30 cellular contexts compared by ENCODE assay signal in the genomic region with DNA sequence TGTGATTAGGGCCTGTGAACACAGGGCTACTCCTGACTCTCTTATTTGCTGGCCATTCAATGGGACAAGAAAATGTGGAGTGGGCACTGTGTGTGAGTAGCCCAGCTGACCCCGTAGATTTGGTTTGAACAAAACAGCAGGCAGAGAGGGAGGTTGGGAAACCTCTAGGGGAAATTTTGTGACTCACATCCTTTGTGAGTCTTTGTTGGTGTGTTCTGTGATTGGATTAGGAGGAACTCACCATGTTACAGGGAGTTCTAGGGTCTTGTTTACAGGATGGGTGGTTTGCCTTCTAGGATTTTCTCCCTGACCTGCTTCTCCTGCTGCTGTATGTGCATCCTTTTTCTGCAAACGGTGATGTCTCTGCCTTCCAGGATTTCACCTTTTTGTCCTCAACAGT.
A peak's percentile ranks its signal among the peaks of the same experiment; 100 is the strongest.
DNase-seq lines count a peak whose midpoint lies in the region; ATAC-seq and TF ChIP-seq lines count a peak whose summit lies in the region.
"Had no signal": no experiment of that assay in that cellular context is flagged by ENCODE, and none has a peak within 500 bp of the region (broad histone marks: within the 10 kb centered on the region; RNA-seq: fewer than 3 reads in every experiment).

No MANE protein-coding gene starts in this region.

- ATAC-seq in activated naive CD8-positive, alpha-beta T cell treated with anti-CD3 and anti-CD28 coated beads, Interleukin-2, amount 50 U/mL, for 24 hours, result peak; percentile 46
- ATAC-seq in activated T-helper 17 cell treated with anti-CD3 and anti-CD28 coated beads, Interleukin-2, amount 50 U/mL, for 72 hours (replicated peaks), result peak; percentile 43
- ATAC-seq in HG03175 (IDR thresholded peaks at IDR 0.05; ENCODE audit: unreplicated experiment), result no peak
- ATAC-seq: lower lobe of right lung; stimulated activated memory B cell treated with anti-CD40 and anti-IgM and Interleukin-4, amounts not matched to agents 10 μg/mL and 1 μg/mL and 100 μg/mL, for 72 hours; upper lobe of right lung had no signal

- no peak overlapping the region for H3K4me3 Mint-ChIP-seq in activated naive CD8-positive, alpha-beta T cell treated with anti-CD3 and anti-CD28 coated beads, Interleukin-2, amount 50 U/mL, for 24 hours
- H3K4me3 Mint-ChIP-seq in activated naive CD8-positive, alpha-beta T cell treated with anti-CD3 and anti-CD28 coated beads for 36 hours, result no peak overlapping the region
- no peak overlapping the region for H3K4me3 Mint-ChIP-seq in activated T-helper 17 cell treated with anti-CD3 and anti-CD28 coated beads, Interleukin-2, amount 50 U/mL, for 72 hours
- H3K4me3 Mint-ChIP-seq: activated CD4-positive, alpha-beta T cell treated with anti-CD3 and anti-CD28 coated beads, Interleukin-2, amount 10 ng/mL, durations not matched to agents 7 days and 5 days; activated naive CD4-positive, alpha-beta T cell treated with anti-CD3 and anti-CD28 coated beads for 36 hours; CD4-positive, alpha-beta memory T cell; stimulated activated memory B cell treated with anti-CD40 and anti-IgM and Interleukin-4, amounts not matched to agents 10 μg/mL and 1 μg/mL and 100 μg/mL, for 72 hours had no signal

- peaks cover 3% of the 10 kb centered on the region for H3K4me1 Mint-ChIP-seq in activated naive CD8-positive, alpha-beta T cell treated with anti-CD3 and anti-CD28 coated beads, Interleukin-2, amount 50 U/mL, for 24 hours
- H3K4me1 Mint-ChIP-seq in activated naive CD8-positive, alpha-beta T cell treated with anti-CD3 and anti-CD28 coated beads for 36 hours, result no peaks in the 10 kb centered on the region
- no peaks in the 10 kb centered on the region for H3K4me1 Mint-ChIP-seq in activated T-helper 17 cell treated with anti-CD3 and anti-CD28 coated beads, Interleukin-2, amount 50 U/mL, for 72 hours
- H3K4me1 Mint-ChIP-seq: activated CD4-positive, alpha-beta T cell treated with anti-CD3 and anti-CD28 coated beads, Interleukin-2, amount 10 ng/mL, durations not matched to agents 7 days and 5 days; CD4-positive, alpha-beta memory T cell; stimulated activated memory B cell treated with anti-CD40 and anti-IgM and Interleukin-4, amounts not matched to agents 10 μg/mL and 1 μg/mL and 100 μg/mL, for 72 hours had no signal

- no peaks in the 10 kb centered on the region for H3K36me3 Mint-ChIP-seq in activated naive CD8-positive, alpha-beta T cell treated with anti-CD3 and anti-CD28 coated beads, Interleukin-2, amount 50 U/mL, for 24 hours (ENCODE audit: low read depth)
- no peaks in the 10 kb centered on the region for H3K36me3 Mint-ChIP-seq in activated naive CD8-positive, alpha-beta T cell treated with anti-CD3 and anti-CD28 coated beads for 36 hours
- H3K36me3 Mint-ChIP-seq in activated T-helper 17 cell treated with anti-CD3 and anti-CD28 coated beads, Interleukin-2, amount 50 U/mL, for 72 hours (ENCODE audit: low read depth), result no peaks in the 10 kb centered on the region
- H3K36me3 Mint-ChIP-seq: CD4-positive, alpha-beta memory T cell; stimulated activated memory B cell treated with anti-CD40 and anti-IgM and Interleukin-4, amounts not matched to agents 10 μg/mL and 1 μg/mL and 100 μg/mL, for 72 hours had no signal

- H3K9me3 Mint-ChIP-seq in activated naive CD8-positive, alpha-beta T cell treated with anti-CD3 and anti-CD28 coated beads, Interleukin-2, amount 50 U/mL, for 24 hours, result no peaks in the 10 kb centered on the region
- no peaks in the 10 kb centered on the region for H3K9me3 Mint-ChIP-seq in activated naive CD8-positive, alpha-beta T cell treated with anti-CD3 and anti-CD28 coated beads for 36 hours
- H3K9me3 Mint-ChIP-seq in activated T-helper 17 cell treated with anti-CD3 and anti-CD28 coated beads, Interleukin-2, amount 50 U/mL, for 72 hours, result no peaks in the 10 kb centered on the region
- H3K9me3 Mint-ChIP-seq: activated CD4-positive, alpha-beta T cell treated with anti-CD3 and anti-CD28 coated beads, Interleukin-2, amount 10 ng/mL, durations not matched to agents 7 days and 5 days; activated naive CD4-positive, alpha-beta T cell treated with anti-CD3 and anti-CD28 coated beads for 36 hours; CD4-positive, alpha-beta memory T cell; stimulated activated memory B cell treated with anti-CD40 and anti-IgM and Interleukin-4, amounts not matched to agents 10 μg/mL and 1 μg/mL and 100 μg/mL, for 72 hours had no signal

- no peak for TF ChIP-seq CTCF in fibroblast of pulmonary artery (IDR thresholded peaks at IDR 0.05; ENCODE audit: low read length, missing control alignments)

- no peak overlapping the region for H3K4me3 ChIP-seq in fibroblast of pulmonary artery (replicated peaks; ENCODE audit: low read depth, low read length)
- H3K4me3 ChIP-seq: cardiac muscle cell, lower lobe of right lung, right lobe of liver, suprapubic skin, upper lobe of right lung had no signal

- no peak overlapping the region for H3K27ac Mint-ChIP-seq in activated naive CD8-positive, alpha-beta T cell treated with anti-CD3 and anti-CD28 coated beads, Interleukin-2, amount 50 U/mL, for 24 hours
- no peak overlapping the region for H3K27ac Mint-ChIP-seq in activated naive CD8-positive, alpha-beta T cell treated with anti-CD3 and anti-CD28 coated beads for 36 hours
- H3K27ac Mint-ChIP-seq in activated T-helper 17 cell treated with anti-CD3 and anti-CD28 coated beads, Interleukin-2, amount 50 U/mL, for 72 hours, result no peak overlapping the region
- H3K27ac Mint-ChIP-seq: activated CD4-positive, alpha-beta T cell treated with anti-CD3 and anti-CD28 coated beads, Interleukin-2, amount 10 ng/mL, durations not matched to agents 7 days and 5 days; activated naive CD4-positive, alpha-beta T cell treated with anti-CD3 and anti-CD28 coated beads for 36 hours; stimulated activated memory B cell treated with anti-CD40 and anti-IgM and Interleukin-4, amounts not matched to agents 10 μg/mL and 1 μg/mL and 100 μg/mL, for 72 hours had no signal

- H3K27me3 Mint-ChIP-seq in activated naive CD8-positive, alpha-beta T cell treated with anti-CD3 and anti-CD28 coated beads, Interleukin-2, amount 50 U/mL, for 24 hours, result peaks cover 5% of the 10 kb centered on the region
- no peaks in the 10 kb centered on the region for H3K27me3 Mint-ChIP-seq in activated naive CD8-positive, alpha-beta T cell treated with anti-CD3 and anti-CD28 coated beads for 36 hours
- H3K27me3 Mint-ChIP-seq in activated T-helper 17 cell treated with anti-CD3 and anti-CD28 coated beads, Interleukin-2, amount 50 U/mL, for 72 hours, result peaks cover 8% of the 10 kb centered on the region
- H3K27me3 Mint-ChIP-seq: stimulated activated memory B cell treated with anti-CD40 and anti-IgM and Interleukin-4, amounts not matched to agents 10 μg/mL and 1 μg/mL and 100 μg/mL, for 72 hours had no signal

- no peak for DNase-seq in activated naive CD8-positive, alpha-beta T cell treated with anti-CD3 and anti-CD28 coated beads, Interleukin-2, amount 50 U/mL, for 24 hours
- no peak for DNase-seq in activated naive CD8-positive, alpha-beta T cell treated with anti-CD3 and anti-CD28 coated beads for 36 hours
- DNase-seq in fibroblast of pulmonary artery (ENCODE audit: low read depth), result peak; percentile 40
- DNase-seq in activated CD8-positive, alpha-beta memory T cell treated with anti-CD3 and anti-CD28 coated beads for 24 hours, result no peak
- no peak for DNase-seq in NCI-H1105 (lab: John Stamatoyannopoulos, UW)
- DNase-seq in activated effector memory CD4-positive, alpha-beta T cell treated with Interleukin-2 at 50 U/mL for 16 hours, result no peak
- DNase-seq: activated CD4-positive, alpha-beta T cell treated with anti-CD3 and anti-CD28 coated beads, Interleukin-2, amount 10 ng/mL, durations not matched to agents 7 days and 5 days; activated naive CD4-positive, alpha-beta T cell treated with anti-CD3 and anti-CD28 coated beads for 36 hours; activated T-cell treated with anti-CD3 and anti-CD28 coated beads, Interleukin-2, amount 50 U/mL, for 48 hours; CD4-positive, alpha-beta memory T cell; EL; H7; IMR-90; kidney; lower lobe of right lung; NCI-H1105 treated with DMSO at 0.1 percent for 48 hours; NCI-H2029 treated with DMSO at 0.1 percent for 48 hours; NCI-H69; posterior cingulate gyrus; right lobe of liver; SIG-M5; stimulated activated CD4-positive, alpha-beta T cell treated with anti-CD3 and anti-CD28 coated beads, Interleukin-4, amount 100 ng/mL, for 4 hours; T-helper 9 cell; upper lobe of right lung; WERI-Rb-1 had no signal
